In the genomic region with DNA sequence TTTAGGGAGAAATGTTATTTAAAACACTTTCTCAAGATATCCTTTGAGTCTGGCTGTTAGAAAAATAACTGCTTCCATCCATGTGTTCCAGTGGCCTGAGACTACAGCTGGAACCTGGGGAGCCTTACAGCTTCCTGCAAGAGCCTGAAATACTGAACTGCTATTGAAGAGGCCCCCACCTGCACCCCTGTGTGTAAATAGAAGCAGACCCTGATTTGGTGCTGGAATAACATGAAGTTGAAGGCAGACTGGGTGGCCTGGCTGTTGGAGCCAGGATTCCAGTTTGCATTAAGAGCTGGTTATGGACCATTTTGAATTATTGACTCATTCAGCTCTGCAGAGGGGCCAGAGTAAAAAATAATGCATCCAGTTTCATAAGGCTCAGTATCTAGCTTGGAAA, we compare ENCODE assay signal across 22 cellular contexts.
"Had no signal": no experiment of that assay in that cellular context is flagged by ENCODE, and none has a peak within 500 bp of the region (broad histone marks: within the 10 kb centered on the region; RNA-seq: fewer than 3 reads in every experiment).

No MANE protein-coding gene starts in this region.

- H3K27me3 ChIP-seq: colonic mucosa, dorsolateral prefrontal cortex, esophagus muscularis mucosa, esophagus squamous epithelium, foreskin keratinocyte, gastrocnemius medialis, gastroesophageal sphincter, heart left ventricle, heart right ventricle had no signal

- H3K36me3 ChIP-seq: colonic mucosa had no signal

- H3K4me1 ChIP-seq: colonic mucosa, foreskin keratinocyte, gastrocnemius medialis had no signal

- H3K27ac ChIP-seq: colonic mucosa, coronary artery, epithelial cell of prostate, esophagus muscularis mucosa, esophagus squamous epithelium, foreskin keratinocyte, gastrocnemius medialis, gastroesophageal sphincter, heart left ventricle, heart right ventricle had no signal

- H3K4me3 ChIP-seq: colonic mucosa, coronary artery, dorsolateral prefrontal cortex, esophagus muscularis mucosa, esophagus squamous epithelium, gastrocnemius medialis, gastroesophageal sphincter, heart left ventricle, heart right ventricle had no signal

- H3K9me3 ChIP-seq: colonic mucosa, esophagus muscularis mucosa, esophagus squamous epithelium, gastrocnemius medialis, gastroesophageal sphincter, heart left ventricle, heart right ventricle had no signal

- DNase-seq: colonic mucosa; cortex of kidney; dermis blood vessel endothelial cell; dorsolateral prefrontal cortex; effector CD4-positive, alpha-beta T cell; effector CD8-positive, alpha-beta T cell; effector memory CD4-positive, alpha-beta T cell; effector memory CD8-positive, alpha-beta T cell; endodermal cell; erythroblast; esophagus squamous epithelium; foreskin keratinocyte; foreskin melanocyte; gastrocnemius medialis; glutamatergic neuron; head of caudate nucleus had no signal
